In genomic region chr5:150542933-150543445, GRCh38 we compare ENCODE assay signal across 17 cellular contexts. TPM values are rescaled to one million over a fixed set of nuclear protein-coding genes. Genes with fewer than 3 reads are reported as not detected.
DNase-seq lines count a peak whose midpoint lies in the region; ATAC-seq and FAIRE-seq lines count a peak whose summit lies in the region.
"Had no signal": no experiment of that assay in that cellular context is flagged by ENCODE, and none has a peak within 500 bp of the region (broad histone marks: within the 10 kb centered on the region; RNA-seq: fewer than 3 reads in every experiment).

No MANE protein-coding gene starts in this region.

- CTCF ChIA-PET in activated CD4-positive, alpha-beta T cell treated with anti-CD3 and anti-CD28 coated beads, Interleukin-2, amount 10 ng/mL, durations not matched to agents 7 days and 5 days (lab: Charles Lee), result interaction anchor here (0.6 kb wide), 1 partner anchor 64 kb away, joined by 3 read pairs; no protein-coding TSS in a partner anchor

- no peak for ATAC-seq in natural killer cell treated with Interleukin-12 subunit alpha and Interleukin-12 subunit beta and Interleukin-15 and Interleukin-18, amount 100 ng/mL, for 72 hours
- ATAC-seq: GM23338 had no signal

- peak; percentile 62 for DNase-seq in LoVo (ENCODE audit: low spot score)
- peak; percentile 73 for DNase-seq in dermis blood vessel endothelial cell
- DNase-seq in lung microvascular endothelial cell (ENCODE audit: low read depth in 2 of 2), result peak; percentile 85 to 90
- no peak for DNase-seq in activated CD4-positive, alpha-beta T cell treated with anti-CD3 and anti-CD28 coated beads, Interleukin-2, amount 10 ng/mL, durations not matched to agents 7 days and 5 days
- no peak for DNase-seq in natural killer cell treated with Interleukin-12 subunit alpha and Interleukin-12 subunit beta and Interleukin-15 and Interleukin-18, amount 100 ng/mL, for 72 hours (ENCODE audit: low spot score)
- DNase-seq in GM19239 (ENCODE audit: insufficient read length, low spot score), result no peak
- no peak for DNase-seq in NCI-H1694 treated with DMSO at 0.1 percent for 48 hours (lab: John Stamatoyannopoulos, UW)
- DNase-seq: activated naive CD4-positive, alpha-beta T cell treated with Interleukin-2 at 50 U/mL for 16 hours; EL; hypothalamus; KBM-7; NCI-H1436 treated with DMSO at 0.1 percent for 48 hours; NCI-H748 treated with DMSO at 0.1 percent for 48 hours; stimulated activated CD4-positive, alpha-beta T cell treated with anti-CD3 and anti-CD28 coated beads, Interleukin-4, amount 100 ng/mL, for 1 hour had no signal

- H3K9me3 Mint-ChIP-seq in activated CD4-positive, alpha-beta T cell treated with anti-CD3 and anti-CD28 coated beads, Interleukin-2, amount 10 ng/mL, durations not matched to agents 7 days and 5 days, result no peaks in the 10 kb centered on the region
- no peaks in the 10 kb centered on the region for H3K9me3 Mint-ChIP-seq in natural killer cell treated with Interleukin-12 subunit alpha and Interleukin-12 subunit beta and Interleukin-15 and Interleukin-18, amount 100 ng/mL, for 72 hours
- H3K9me3 Mint-ChIP-seq: GM23338 had no signal

- H3K27ac ChIP-seq in subcutaneous abdominal adipose tissue (ENCODE audit: low read depth, low read length), result peak overlapping the region; percentile 61

- no peaks in the 10 kb centered on the region for H3K9me3 ChIP-seq in subcutaneous abdominal adipose tissue (ENCODE audit: control insufficient read depth in 5 of 5, low read length in 5 of 5)

- no peak for FAIRE-seq in GM19239 (lab: Jason Lieb, UNC)
- FAIRE-seq: GM12892 had no signal

- POLR2A ChIA-PET in activated CD4-positive, alpha-beta T cell treated with anti-CD3 and anti-CD28 coated beads, Interleukin-2, amount 10 ng/mL, durations not matched to agents 7 days and 5 days (lab: Charles Lee), result no interaction called here

- no peak overlapping the region for H3K27ac Mint-ChIP-seq in activated CD4-positive, alpha-beta T cell treated with anti-CD3 and anti-CD28 coated beads, Interleukin-2, amount 10 ng/mL, durations not matched to agents 7 days and 5 days
- H3K27ac Mint-ChIP-seq in natural killer cell treated with Interleukin-12 subunit alpha and Interleukin-12 subunit beta and Interleukin-15 and Interleukin-18, amount 100 ng/mL, for 72 hours, result no peak overlapping the region
- H3K27ac Mint-ChIP-seq: GM23338 had no signal

- no peaks in the 10 kb centered on the region for H3K36me3 Mint-ChIP-seq in activated CD4-positive, alpha-beta T cell treated with anti-CD3 and anti-CD28 coated beads, Interleukin-2, amount 10 ng/mL, durations not matched to agents 7 days and 5 days (ENCODE audit: low read depth)
- H3K36me3 Mint-ChIP-seq in natural killer cell treated with Interleukin-12 subunit alpha and Interleukin-12 subunit beta and Interleukin-15 and Interleukin-18, amount 100 ng/mL, for 72 hours, result no peaks in the 10 kb centered on the region

- H3K4me3 Mint-ChIP-seq in activated CD4-positive, alpha-beta T cell treated with anti-CD3 and anti-CD28 coated beads, Interleukin-2, amount 10 ng/mL, durations not matched to agents 7 days and 5 days, result no peak overlapping the region
- H3K4me3 Mint-ChIP-seq in natural killer cell treated with Interleukin-12 subunit alpha and Interleukin-12 subunit beta and Interleukin-15 and Interleukin-18, amount 100 ng/mL, for 72 hours, result no peak overlapping the region
- H3K4me3 Mint-ChIP-seq: GM23338 had no signal

- no peak overlapping the region for H3K4me3 ChIP-seq in subcutaneous abdominal adipose tissue (ENCODE audit: low read depth in 1 of 5, low read length in 5 of 5)
- H3K4me3 ChIP-seq: GM23338 had no signal

- H3K27me3 Mint-ChIP-seq in activated CD4-positive, alpha-beta T cell treated with anti-CD3 and anti-CD28 coated beads, Interleukin-2, amount 10 ng/mL, durations not matched to agents 7 days and 5 days, result no peaks in the 10 kb centered on the region
- no peaks in the 10 kb centered on the region for H3K27me3 Mint-ChIP-seq in natural killer cell treated with Interleukin-12 subunit alpha and Interleukin-12 subunit beta and Interleukin-15 and Interleukin-18, amount 100 ng/mL, for 72 hours

- H3K27me3 ChIP-seq in subcutaneous abdominal adipose tissue (ENCODE audit: control insufficient read depth in 5 of 5, insufficient read depth in 4 of 5, low read length in 5 of 5), result no peaks in the 10 kb centered on the region

- no peaks in the 10 kb centered on the region for H3K4me1 Mint-ChIP-seq in activated CD4-positive, alpha-beta T cell treated with anti-CD3 and anti-CD28 coated beads, Interleukin-2, amount 10 ng/mL, durations not matched to agents 7 days and 5 days
- H3K4me1 Mint-ChIP-seq in natural killer cell treated with Interleukin-12 subunit alpha and Interleukin-12 subunit beta and Interleukin-15 and Interleukin-18, amount 100 ng/mL, for 72 hours (ENCODE audit: low read depth in 2 of 2), result no peaks in the 10 kb centered on the region

- peak overlapping the region in 1 of 5 donors; percentile 6 for H3K9ac ChIP-seq in subcutaneous abdominal adipose tissue (ENCODE audit: low read length in 5 of 5)

- peaks cover 7 to 90% (median 89%) of the 10 kb centered on the region in 5 donors for H3K36me3 ChIP-seq in subcutaneous abdominal adipose tissue (ENCODE audit: control insufficient read depth in 5 of 5, insufficient read depth in 5 of 5, low read length in 5 of 5)

- peaks cover 0 to 36% (median 17%) of the 10 kb centered on the region in 5 donors for H3K4me1 ChIP-seq in subcutaneous abdominal adipose tissue (ENCODE audit: control insufficient read depth in 5 of 5, insufficient read depth in 5 of 5, low read length in 5 of 5)

RNA-seq across cellular contexts. Expression of gene NDST1, which starts 35.1 kb away (rescaled TPM):
- total RNA-seq in dermis blood vessel endothelial cell, result 68.1 and 99.5 TPM in 2 replicates
- 22.6 and 27.5 TPM in 2 replicates for total RNA-seq in lung microvascular endothelial cell
- total RNA-seq in activated CD4-positive, alpha-beta T cell treated with anti-CD3 and anti-CD28 coated beads, Interleukin-2, amount 10 ng/mL, durations not matched to agents 7 days and 5 days, result under 1 TPM; 0.50 to 0.71 TPM
- total RNA-seq in natural killer cell treated with Interleukin-12 subunit alpha and Interleukin-12 subunit beta and Interleukin-15 and Interleukin-18, amount 100 ng/mL, for 72 hours, result 1 to 10 TPM; 4.0 to 7.8 TPM

Comparison
In these comparisons a context has a peak if more than half of its experiments do, and no peak if none do; other contexts are left out.
1. DNase-seq: peak in LoVo (single experiment), dermis blood vessel endothelial cell (single experiment) and lung microvascular endothelial cell (2 of 2); none in activated CD4-positive, alpha-beta T cell treated with anti-CD3 and anti-CD28 coated beads, Interleukin-2, amount 10 ng/mL, durations not matched to agents 7 days and 5 days (single experiment), natural killer cell treated with Interleukin-12 subunit alpha and Interleukin-12 subunit beta and Interleukin-15 and Interleukin-18, amount 100 ng/mL, for 72 hours (single experiment), GM19239 (single experiment) and NCI-H1694 treated with DMSO at 0.1 percent for 48 hours (single experiment).